In the genomic region with DNA sequence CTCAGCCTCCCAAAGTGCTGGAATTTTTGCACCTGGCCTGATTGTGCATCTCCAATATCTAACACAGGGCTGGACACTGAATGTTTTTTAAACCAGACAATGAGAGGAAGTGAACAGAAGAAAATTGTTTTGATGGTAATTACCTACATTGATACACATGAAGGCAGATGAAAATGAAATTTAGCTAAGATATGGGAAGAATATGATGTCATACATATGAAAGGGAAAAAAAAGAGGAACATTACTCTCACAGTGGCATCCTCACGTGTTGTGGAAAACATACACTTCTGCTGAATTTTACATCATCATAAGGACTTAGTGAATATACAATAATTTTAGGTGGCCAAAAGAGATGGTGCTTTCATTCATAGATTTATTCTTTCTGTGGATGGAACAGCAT, we compare ENCODE assay signal across 2 cellular contexts.
TF ChIP-seq lines count a peak whose summit lies in the region.

No MANE protein-coding gene starts in this region.

TF ChIP-seq in HepG2, 621 proteins besides CTCF, POLR2A, EP300 and RAD21 (continued from another document):
- no peak for TF ChIP-seq CHCHD3 (CRISPR knock-in tag; IDR thresholded peaks at IDR 0.05)
- TF ChIP-seq, protein P1, sequence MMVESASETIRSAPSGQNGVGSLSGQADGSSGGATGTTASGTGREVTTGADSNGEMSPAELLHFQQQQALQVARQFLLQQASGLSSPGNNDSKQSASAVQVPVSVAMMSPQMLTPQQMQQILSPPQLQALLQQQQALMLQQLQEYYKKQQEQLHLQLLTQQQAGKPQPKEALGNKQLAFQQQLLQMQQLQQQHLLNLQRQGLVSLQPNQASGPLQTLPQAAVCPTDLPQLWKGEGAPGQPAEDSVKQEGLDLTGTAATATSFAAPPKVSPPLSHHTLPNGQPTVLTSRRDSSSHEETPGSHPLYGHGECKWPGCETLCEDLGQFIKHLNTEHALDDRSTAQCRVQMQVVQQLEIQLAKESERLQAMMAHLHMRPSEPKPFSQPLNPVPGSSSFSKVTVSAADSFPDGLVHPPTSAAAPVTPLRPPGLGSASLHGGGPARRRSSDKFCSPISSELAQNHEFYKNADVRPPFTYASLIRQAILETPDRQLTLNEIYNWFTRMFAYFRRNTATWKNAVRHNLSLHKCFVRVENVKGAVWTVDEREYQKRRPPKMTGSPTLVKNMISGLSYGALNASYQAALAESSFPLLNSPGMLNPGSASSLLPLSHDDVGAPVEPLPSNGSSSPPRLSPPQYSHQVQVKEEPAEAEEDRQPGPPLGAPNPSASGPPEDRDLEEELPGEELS (CRISPR knock-in tag; IDR thresholded peaks at IDR 0.05), result no peak
- TF ChIP-seq SUZ12 (IDR thresholded peaks at IDR 0.05; ENCODE audit: low read depth, low read length), result no peak
- TF ChIP-seq ATF7 (IDR thresholded peaks at IDR 0.05), result peak; percentile 83
- TF ChIP-seq ATF7 (CRISPR knock-in tag; IDR thresholded peaks at IDR 0.05), result no peak
- TF ChIP-seq ZNF567 (CRISPR knock-in tag; IDR thresholded peaks at IDR 0.05; ENCODE audit: borderline replicate concordance), result no peak
- TF ChIP-seq ZKSCAN1 (IDR thresholded peaks at IDR 0.05; ENCODE audit: low read length), result no peak
- no peak for TF ChIP-seq JARID2 (CRISPR knock-in tag; IDR thresholded peaks at IDR 0.05; ENCODE audit: insufficient replicate concordance)
- no peak for TF ChIP-seq SAFB2 (CRISPR knock-in tag; IDR thresholded peaks at IDR 0.05; ENCODE audit: borderline replicate concordance, low read depth)

TF ChIP-seq in HEK293, 187 proteins besides CTCF, POLR2A, EP300 and RAD21:
- TF ChIP-seq, protein P2, sequence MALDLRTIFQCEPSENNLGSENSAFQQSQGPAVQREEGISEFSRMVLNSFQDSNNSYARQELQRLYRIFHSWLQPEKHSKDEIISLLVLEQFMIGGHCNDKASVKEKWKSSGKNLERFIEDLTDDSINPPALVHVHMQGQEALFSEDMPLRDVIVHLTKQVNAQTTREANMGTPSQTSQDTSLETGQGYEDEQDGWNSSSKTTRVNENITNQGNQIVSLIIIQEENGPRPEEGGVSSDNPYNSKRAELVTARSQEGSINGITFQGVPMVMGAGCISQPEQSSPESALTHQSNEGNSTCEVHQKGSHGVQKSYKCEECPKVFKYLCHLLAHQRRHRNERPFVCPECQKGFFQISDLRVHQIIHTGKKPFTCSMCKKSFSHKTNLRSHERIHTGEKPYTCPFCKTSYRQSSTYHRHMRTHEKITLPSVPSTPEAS (tag by site-specific recombination; IDR thresholded peaks at IDR 0.05), result no peak
- TF ChIP-seq, protein P3, sequence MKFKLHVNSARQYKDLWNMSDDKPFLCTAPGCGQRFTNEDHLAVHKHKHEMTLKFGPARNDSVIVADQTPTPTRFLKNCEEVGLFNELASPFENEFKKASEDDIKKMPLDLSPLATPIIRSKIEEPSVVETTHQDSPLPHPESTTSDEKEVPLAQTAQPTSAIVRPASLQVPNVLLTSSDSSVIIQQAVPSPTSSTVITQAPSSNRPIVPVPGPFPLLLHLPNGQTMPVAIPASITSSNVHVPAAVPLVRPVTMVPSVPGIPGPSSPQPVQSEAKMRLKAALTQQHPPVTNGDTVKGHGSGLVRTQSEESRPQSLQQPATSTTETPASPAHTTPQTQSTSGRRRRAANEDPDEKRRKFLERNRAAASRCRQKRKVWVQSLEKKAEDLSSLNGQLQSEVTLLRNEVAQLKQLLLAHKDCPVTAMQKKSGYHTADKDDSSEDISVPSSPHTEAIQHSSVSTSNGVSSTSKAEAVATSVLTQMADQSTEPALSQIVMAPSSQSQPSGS (tag by site-specific recombination; IDR thresholded peaks at IDR 0.05; ENCODE audit: low read depth), result peak; percentile 66; the same call in 1 of the 2 replicates
